Comparison of ENCODE assay signal across 22 cellular contexts in the genomic region with DNA sequence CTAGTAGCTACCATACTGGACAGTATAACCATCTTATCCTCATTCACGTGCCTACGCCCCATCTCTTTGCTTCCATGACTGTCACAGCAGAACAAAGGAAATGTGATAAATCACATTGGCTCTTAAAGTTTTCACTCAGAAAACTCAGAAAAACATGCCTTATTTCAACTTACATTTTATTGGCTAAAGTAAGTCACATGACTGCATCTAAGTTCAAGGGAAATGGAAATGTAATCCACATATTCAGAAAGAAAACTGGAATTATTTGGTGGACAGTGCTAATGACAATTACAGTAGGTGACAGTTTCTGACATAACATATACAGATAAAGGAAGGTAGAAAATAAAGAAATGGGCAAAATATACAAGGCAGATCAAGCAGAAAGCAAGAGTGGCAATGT. TPM values are rescaled to one million over a fixed set of nuclear protein-coding genes. Genes with fewer than 3 reads are reported as not detected.
DNase-seq lines count a peak whose midpoint lies in the region; ATAC-seq, FAIRE-seq and TF ChIP-seq lines count a peak whose summit lies in the region.
"Had no signal": no experiment of that assay in that cellular context is flagged by ENCODE, and none has a peak within 500 bp of the region (broad histone marks: within the 10 kb centered on the region; RNA-seq: fewer than 3 reads in every experiment).

No MANE protein-coding gene starts in this region.

- peaks cover 8% of the 10 kb centered on the region for H3K9me3 Mint-ChIP-seq in nephron progenitor cell
- H3K9me3 Mint-ChIP-seq: CD4-positive, CD25-positive, alpha-beta regulatory T cell; CD8-positive, alpha-beta memory T cell had no signal

- DNase-seq in left ventricle myocardium inferior (no peak), right cardiac atrium (no peak), GM12878 (ENCODE audit: low read depth, low spot score) (no peak), esophagus muscularis mucosa (ENCODE audit: extremely low spot score) (peak; percentile 17), cerebellum (ENCODE audit: low spot score) (no peak), NCI-H226 (no peak), nephron progenitor cell (no peak), NCI-H1092 (lab: John Stamatoyannopoulos, UW) (no peak)
- DNase-seq: C1 segment of cervical spinal cord; CD4-positive, CD25-positive, alpha-beta regulatory T cell; CD8-positive, alpha-beta memory T cell; COR-L47; DMS 273 treated with DMSO at 0.1 percent for 48 hours; DMS53; DND-41; GM23248 had no signal

- H3K4me1 ChIP-seq in left ventricle myocardium inferior: peaks cover 61% of the 10 kb centered on the region
- peaks cover 10% of the 10 kb centered on the region for H3K4me1 ChIP-seq in right cardiac atrium (ENCODE audit: control insufficient read depth, insufficient read depth, low read length)
- peaks cover 3% of the 10 kb centered on the region for H3K4me1 ChIP-seq in GM12878 (ENCODE audit: control insufficient read depth, insufficient read depth, low read length)
- peaks cover 21 to 62% (median 42%) of the 10 kb centered on the region in 4 donors for H3K4me1 ChIP-seq in esophagus muscularis mucosa
- H3K4me1 ChIP-seq: A549 had no signal

- TF ChIP-seq POLR2A in GM12878 (IDR thresholded peaks at IDR 0.05; ENCODE audit: low read depth, low read length) (no peak), esophagus muscularis mucosa (IDR thresholded peaks at IDR 0.05; ENCODE audit: low read depth) (no peak)

- H3K79me2 ChIP-seq in GM12878 (ENCODE audit: control insufficient read depth, insufficient read depth, low read length): no peaks in the 10 kb centered on the region

- H3K27ac Mint-ChIP-seq in nephron progenitor cell: no peak overlapping the region
- H3K27ac Mint-ChIP-seq: CD4-positive, CD25-positive, alpha-beta regulatory T cell; CD8-positive, alpha-beta memory T cell had no signal

- TF ChIP-seq EP300 in GM12878 (IDR thresholded peaks at IDR 0.05; ENCODE audit: borderline replicate concordance in 1 of 2, control insufficient read depth in 1 of 2, low read depth in 2 of 2, low read length in 2 of 2) (no peak), esophagus muscularis mucosa (IDR thresholded peaks at IDR 0.05) (no peak)

- no peak for ATAC-seq in right cardiac atrium
- no peak for ATAC-seq in GM12878
- ATAC-seq: A549 had no signal

- H3K36me3 ChIP-seq in left ventricle myocardium inferior (peaks cover 12% of the 10 kb centered on the region), GM12878 (ENCODE audit: control insufficient read depth in 2 of 2, insufficient read depth in 2 of 2, low read length in 1 of 2) (no peaks in the 10 kb centered on the region), esophagus muscularis mucosa (peaks cover 0 to 11% (median 5%) of the 10 kb centered on the region in 4 donors)

- POLR2A ChIA-PET in GM12878 (lab: Charles Lee): no interaction called here

- H4K20me1 ChIP-seq in GM12878 (ENCODE audit: control insufficient read depth, insufficient read depth): no peaks in the 10 kb centered on the region

- FAIRE-seq in GM12878 (lab: Jason Lieb, UNC): peak; percentile 35
- FAIRE-seq: A549, GM12891, GM18507 had no signal

- H3K27me3 ChIP-seq in left ventricle myocardium inferior (ENCODE audit: low read depth) (no peaks in the 10 kb centered on the region), right cardiac atrium (ENCODE audit: control insufficient read depth, insufficient read depth) (no peaks in the 10 kb centered on the region), GM12878 (replicated peaks in 1 of 2; ENCODE audit: control insufficient read depth in 2 of 2, insufficient read depth in 2 of 2, low read length in 1 of 2) (peaks cover 0 to 1% of the 10 kb centered on the region in 2 experiments; a peak in 1 of 4 replicates), esophagus muscularis mucosa (no peaks in the 10 kb centered on the region)

- 97% methylated on average over 2 of the region's 2 CpGs for WGBS in right cardiac atrium
- 94% methylated on average over 2 of the region's 2 CpGs for WGBS in GM12878 (ENCODE audit: insufficient coverage, insufficient replicate concordance, low lambda C conversion rate, missing lambda C conversion rate)
- WGBS in esophagus muscularis mucosa: 96% methylated on average over 2 of the region's 2 CpGs

- RAD21 ChIA-PET in GM12878 (lab: Charles Lee; ENCODE audit: unreplicated experiment): no interaction called here

- no peak overlapping the region for H2AFZ ChIP-seq in GM12878 (ENCODE audit: control insufficient read depth, low read depth, low read length)
- H2AFZ ChIP-seq: GM23248 had no signal

- intact Hi-C loops in left ventricle myocardium inferior (cut with micrococcal nuclease): no loop called here
- intact Hi-C loops in right cardiac atrium (cut with DNase I): no loop called here
- intact Hi-C loops in GM12878 (cut with micrococcal nuclease; ENCODE audit: unreplicated experiment): no loop called here
- intact Hi-C loops in esophagus muscularis mucosa (cut with DNase I): no loop called here

- peaks cover 64% of the 10 kb centered on the region for H3K36me3 Mint-ChIP-seq in nephron progenitor cell (ENCODE audit: low read depth)
- H3K36me3 Mint-ChIP-seq: CD4-positive, CD25-positive, alpha-beta regulatory T cell; CD8-positive, alpha-beta memory T cell had no signal

- H3K9me3 ChIP-seq in left ventricle myocardium inferior (replicated peaks) (no peaks in the 10 kb centered on the region), right cardiac atrium (ENCODE audit: control insufficient read depth, low read length) (no peaks in the 10 kb centered on the region), GM12878 (replicated peaks; ENCODE audit: control insufficient read depth, insufficient read depth, low read length) (no peaks in the 10 kb centered on the region), esophagus muscularis mucosa (no peaks in the 10 kb centered on the region)
- H3K9me3 ChIP-seq: A549 had no signal

- no peak overlapping the region for H3K4me3 Mint-ChIP-seq in nephron progenitor cell
- H3K4me3 Mint-ChIP-seq: CD4-positive, CD25-positive, alpha-beta regulatory T cell; CD8-positive, alpha-beta memory T cell had no signal

- H3K4me1 Mint-ChIP-seq in nephron progenitor cell: peaks cover 24% of the 10 kb centered on the region

- H3K9ac ChIP-seq in GM12878 (ENCODE audit: control insufficient read depth, insufficient read depth, low read length): no peak overlapping the region
- H3K9ac ChIP-seq: GM23248 had no signal

- no peak overlapping the region for H3K4me3 ChIP-seq in left ventricle myocardium inferior
- H3K4me3 ChIP-seq in right cardiac atrium (ENCODE audit: low read length): no peak overlapping the region
- H3K4me3 ChIP-seq in GM12878: no peak overlapping the region
- no peak overlapping the region for H3K4me3 ChIP-seq in esophagus muscularis mucosa
- H3K4me3 ChIP-seq: A549, GM23248 had no signal

- no peak overlapping the region for H3K4me2 ChIP-seq in GM12878 (ENCODE audit: control insufficient read depth, insufficient read depth)
- H3K4me2 ChIP-seq: A549 had no signal

- peak overlapping the region; percentile 30 for H3K27ac ChIP-seq in left ventricle myocardium inferior (replicated peaks)
- no peak overlapping the region for H3K27ac ChIP-seq in right cardiac atrium (ENCODE audit: low read length)
- no peak overlapping the region for H3K27ac ChIP-seq in GM12878 (ENCODE audit: control insufficient read depth, insufficient read depth)
- peak overlapping the region in 1 of 4 donors; percentile 49 for H3K27ac ChIP-seq in esophagus muscularis mucosa (replicated peaks in 1 of 4)
- H3K27ac ChIP-seq: 22Rv1, A549, GM23248, HL-60 had no signal

- H3K27me3 Mint-ChIP-seq in nephron progenitor cell (ENCODE audit: low read depth, poor library complexity): no peaks in the 10 kb centered on the region
- H3K27me3 Mint-ChIP-seq: CD8-positive, alpha-beta memory T cell had no signal

- no peak for TF ChIP-seq CTCF in left ventricle myocardium inferior (IDR thresholded peaks at IDR 0.05; ENCODE audit: borderline replicate concordance)
- TF ChIP-seq CTCF in GM12878 (IDR thresholded peaks at IDR 0.05 in 2 of 3, conservative IDR thresholded peaks at IDR 0.05 in 1 of 3; ENCODE audit: control insufficient read depth in 2 of 3, extremely low read depth in 1 of 3, insufficient read depth in 1 of 3, low read depth in 3 of 3, low read length in 3 of 3): no peak
- no peak for TF ChIP-seq CTCF in esophagus muscularis mucosa (IDR thresholded peaks at IDR 0.05)
- TF ChIP-seq CTCF in nephron progenitor cell (IDR thresholded peaks at IDR 0.05): no peak

- in situ Hi-C loops in GM12878 (cut with MboI): no loop called here

- no peak for TF ChIP-seq RAD21 in GM12878 (IDR thresholded peaks at IDR 0.05; ENCODE audit: insufficient read depth, low read depth, low read length)

- no TSS peak for BruUV-seq in GM12878 (replicated peaks; lab: Mats Ljungman, UMichigan)

- SMC1A ChIA-PET in GM12878 (lab: Charles Lee; ENCODE audit: uncharacterized antibody, unreplicated experiment): interaction anchor here (0.6 kb wide), 1 partner anchor 14 kb away, joined by 4 read pairs; no protein-coding TSS in a partner anchor

- CTCF ChIA-PET in GM12878 (lab: Yijun Ruan, JAX): interaction anchor here (0.9 to 4.8 kb wide), 2 partner anchors 14 to 15 kb away, joined by 3 to 41 read pairs; no protein-coding TSS in a partner anchor

RNA-seq across cellular contexts. Expression of a gene that starts 37.4 kb away (rescaled TPM):
- total RNA-seq in left ventricle myocardium inferior (3.6 TPM), right cardiac atrium (1 to 10 TPM; 4.0 to 9.7 (median 8.8) TPM), GM12878 (2014; rRNA removed) (3.4 and 3.9 TPM in 2 replicates), GM12878 (2014; rRNA removed; fragmentation: Illumina TruSeq; extraction: Trizol) (1.3 and 1.9 TPM in 2 replicates), GM12878 (2021) (3.7 and 4.1 TPM in 2 replicates), esophagus muscularis mucosa (1 to 10 TPM; 3.2 to 5.1 (median 4.4) TPM), cerebellum (8.6 TPM)
- polyA plus RNA-seq in right cardiac atrium (5.4 TPM), GM12878 (2011; rRNA removed) (3.1 and 5.4 TPM in 2 replicates), GM12878 (2014; fragmentation: Illumina TruSeq; extraction: Trizol) (0.41 and 1.4 TPM in 2 replicates), GM12878 (2014; fragmentation: Nextera tagmentation; extraction: Ambion mirVana) (under 1 TPM in 1 of 2 experiments, not detected in 1; 0.15 TPM), GM12878 (2014; rRNA removed) (4.2 and 4.3 TPM in 2 replicates), GM12878 (2016; fragmentation: Nextera tagmentation; extraction: Ambion mirVana) (1 to 10 TPM; 2.1 TPM)
- 18.9 TPM in 2 replicates for total RNA-seq in GM12878 (2013; cell fraction: nucleolus; rRNA removed)
- 3.8 TPM for polyA plus RNA-seq in GM12878 (2011; ENCODE audit: low read depth)
- 7.7 and 8.5 TPM in 2 replicates for polyA plus RNA-seq in GM12878 (2011; cell fraction: cytosol; rRNA removed)
- polyA plus RNA-seq in GM12878 (2011; cell fraction: nucleus; rRNA removed): 44.3 and 44.4 TPM in 2 replicates
- polyA plus RNA-seq in GM12878 (2012): 5.6 and 5.9 TPM in 2 replicates
- 7.5 and 18.4 TPM in 2 replicates for polyA minus RNA-seq in GM12878 (2011; rRNA and poly(A)+ RNA removed)
- 2.8 and 3.2 TPM in 2 replicates for polyA minus RNA-seq in GM12878 (2011; cell fraction: cytosol; rRNA and poly(A)+ RNA removed)
- polyA minus RNA-seq in GM12878 (2011; cell fraction: nucleus; rRNA and poly(A)+ RNA removed): 14.3 and 19.2 TPM in 2 replicates
- total RNA-seq: H4 had no signal
